ENCODE assay signal across 7 cellular contexts in genomic region chr1:121238384-121238783, GRCh38. TPM values are rescaled to one million over a fixed set of nuclear protein-coding genes. Genes with fewer than 3 reads are reported as not detected.
DNase-seq lines count a peak whose midpoint lies in the region; ATAC-seq lines count a peak whose summit lies in the region.
"Not testable (repeated sequence)": the region's sequence is repeated elsewhere in the genome, so short reads cannot be mapped to it uniquely, and the experiment has no call there.

No MANE protein-coding gene starts in this region.

- not testable (repeated sequence) for DNase-seq in activated CD4-positive, alpha-beta T cell treated with anti-CD3 and anti-CD28 coated beads for 36 hours

- not testable (repeated sequence) for H3K4me1 Mint-ChIP-seq in activated CD4-positive, alpha-beta T cell treated with anti-CD3 and anti-CD28 coated beads for 36 hours

- CTCF ChIA-PET in activated CD4-positive, alpha-beta T cell treated with anti-CD3 and anti-CD28 coated beads for 36 hours (lab: Charles Lee), result not testable (repeated sequence)

- H3K36me3 Mint-ChIP-seq in activated CD4-positive, alpha-beta T cell treated with anti-CD3 and anti-CD28 coated beads for 36 hours (ENCODE audit: low read depth), result not testable (repeated sequence)

- not testable (repeated sequence) for H3K4me3 Mint-ChIP-seq in activated CD4-positive, alpha-beta T cell treated with anti-CD3 and anti-CD28 coated beads for 36 hours

- H3K27me3 Mint-ChIP-seq in activated CD4-positive, alpha-beta T cell treated with anti-CD3 and anti-CD28 coated beads for 36 hours, result not testable (repeated sequence)

- ATAC-seq in GM18870 (IDR thresholded peaks at IDR 0.05; ENCODE audit: unreplicated experiment) (peak; percentile 95), GM19467 (IDR thresholded peaks at IDR 0.05; ENCODE audit: unreplicated experiment) (peak; percentile 90), HG02571 (IDR thresholded peaks at IDR 0.05; ENCODE audit: unreplicated experiment) (peak; percentile 87), HG03025 (IDR thresholded peaks at IDR 0.05; ENCODE audit: low FRiP score, unreplicated experiment) (peak; percentile 92), HG03432 (IDR thresholded peaks at IDR 0.05; ENCODE audit: unreplicated experiment) (peak; percentile 97), esophagus mucosa (peak; percentile 52)
- peak; percentile 92 for ATAC-seq in activated CD4-positive, alpha-beta T cell treated with anti-CD3 and anti-CD28 coated beads for 36 hours

- not testable (repeated sequence) for H3K9me3 Mint-ChIP-seq in activated CD4-positive, alpha-beta T cell treated with anti-CD3 and anti-CD28 coated beads for 36 hours (ENCODE audit: low read depth)

- intact Hi-C loops in activated CD4-positive, alpha-beta T cell treated with anti-CD3 and anti-CD28 coated beads for 36 hours (cut with DNase I, micrococcal nuclease), result not testable (repeated sequence)

- not testable (repeated sequence) for H3K27ac Mint-ChIP-seq in activated CD4-positive, alpha-beta T cell treated with anti-CD3 and anti-CD28 coated beads for 36 hours

- POLR2A ChIA-PET in activated CD4-positive, alpha-beta T cell treated with anti-CD3 and anti-CD28 coated beads for 36 hours (lab: Charles Lee), result not testable (repeated sequence)

RNA-seq across cellular contexts. Expression of gene SRGAP2C, which starts 53.6 kb away (rescaled TPM):
- 10 to 100 TPM; 14.7 to 17.8 TPM for total RNA-seq in activated CD4-positive, alpha-beta T cell treated with anti-CD3 and anti-CD28 coated beads for 36 hours
- 15.9 TPM for total RNA-seq in esophagus mucosa

RNA-seq across cellular contexts. Expression of gene FAM72B, which starts 54.2 kb away (rescaled TPM):
- total RNA-seq in activated CD4-positive, alpha-beta T cell treated with anti-CD3 and anti-CD28 coated beads for 36 hours, result 10 to 100 TPM; 37.1 to 43.1 TPM
- 2.1 TPM for total RNA-seq in esophagus mucosa

Comparison
In these comparisons a context has a peak if more than half of its experiments do, and no peak if none do; other contexts are left out.
1. RNA of gene FAM72B, which starts 54.2 kb away (total RNA-seq): 37.1 to 43.1 TPM in activated CD4-positive, alpha-beta T cell treated with anti-CD3 and anti-CD28 coated beads for 36 hours; 2.1 TPM in esophagus mucosa (single experiment); every median in the first group is over 10 times any median in the second.
2. Peak in every context shown above with its lines, with median percentiles within 50 percentile points of each other: ATAC-seq.